ENCODE assay signal across 9 cellular contexts in genomic region chr16:85615014-85615851, GRCh38. TPM values are rescaled to one million over a fixed set of nuclear protein-coding genes. Genes with fewer than 3 reads are reported as not detected.
DNase-seq lines count a peak whose midpoint lies in the region; TF ChIP-seq lines count a peak whose summit lies in the region.
"Had no signal": no experiment of that assay in that cellular context is flagged by ENCODE, and none has a peak within 500 bp of the region (broad histone marks: within the 10 kb centered on the region; RNA-seq: fewer than 3 reads in every experiment).

No MANE protein-coding gene starts in this region.

- intact Hi-C loops in uterus (cut with DNase I; ENCODE audit: low total_unique reads), result loop anchor here (10.0 kb wide), 1 partner anchor 220 kb away; no protein-coding TSS in a partner anchor

- no peak for TF ChIP-seq POLR2A in uterus (IDR thresholded peaks at IDR 0.05)

- H3K4me1 Mint-ChIP-seq in activated naive CD8-positive, alpha-beta T cell (ENCODE audit: low read depth), result peaks cover 37% of the 10 kb centered on the region

- H3K9me3 ChIP-seq in OCI-LY1 (ENCODE audit: low read length) (no peaks in the 10 kb centered on the region), uterus (no peaks in the 10 kb centered on the region)

- H2AFZ ChIP-seq in OCI-LY1 (ENCODE audit: low read length), result no peak overlapping the region

- H3K4me1 ChIP-seq in OCI-LY1 (ENCODE audit: insufficient read depth, low read length, severe bottlenecking) (peaks cover 62% of the 10 kb centered on the region), uterus (peaks cover 4 to 41% of the 10 kb centered on the region in 2 donors)

- TF ChIP-seq CTCF in OCI-LY1 (IDR thresholded peaks at IDR 0.05; ENCODE audit: low read length) (no peak), kidney epithelial cell (IDR thresholded peaks at IDR 0.05; ENCODE audit: insufficient read depth, low read length, poor library complexity, severe bottlenecking) (no peak), uterus (IDR thresholded peaks at IDR 0.05) (no peak)

- no peaks in the 10 kb centered on the region for H3K36me3 Mint-ChIP-seq in activated naive CD8-positive, alpha-beta T cell

- H3K27ac ChIP-seq in OCI-LY1 (ENCODE audit: low read depth, low read length, poor library complexity, severe bottlenecking), result peak overlapping the region; percentile 87
- peak overlapping the region in 1 of 2 donors; percentile 31 for H3K27ac ChIP-seq in uterus
- H3K27ac ChIP-seq: KMS-11 had no signal

- H3K9ac ChIP-seq in OCI-LY1 (ENCODE audit: low read length), result peak overlapping the region; percentile 74

- peaks cover 33% of the 10 kb centered on the region for H3K79me2 ChIP-seq in OCI-LY1 (ENCODE audit: insufficient read depth, low read length)

- no peaks in the 10 kb centered on the region for H3K27me3 Mint-ChIP-seq in activated naive CD8-positive, alpha-beta T cell

- H3K36me3 ChIP-seq in OCI-LY1 (ENCODE audit: insufficient read depth, low read length) (peaks cover 8% of the 10 kb centered on the region; the same call in 1 of the 2 replicates), kidney epithelial cell (ENCODE audit: control insufficient read depth, insufficient read depth, low read length) (no peaks in the 10 kb centered on the region), uterus (no peaks in the 10 kb centered on the region)

- peak overlapping the region; percentile 69 for H3K4me3 ChIP-seq in GM08714 (ENCODE audit: low read length)
- H3K4me3 ChIP-seq in OCI-LY1 (ENCODE audit: low read depth, low read length, poor library complexity, severe bottlenecking), result peak overlapping the region; percentile 75
- H3K4me3 ChIP-seq in kidney epithelial cell (ENCODE audit: low read depth, low read length), result peak overlapping the region; percentile 82
- H3K4me3 ChIP-seq in uterus, result no peak overlapping the region

- H3K27me3 ChIP-seq in OCI-LY1 (ENCODE audit: insufficient read depth, low read length), result no peaks in the 10 kb centered on the region
- H3K27me3 ChIP-seq in kidney epithelial cell (ENCODE audit: control insufficient read depth, insufficient read depth, low read length), result no peaks in the 10 kb centered on the region
- no peaks in the 10 kb centered on the region for H3K27me3 ChIP-seq in uterus

- H3K27ac Mint-ChIP-seq in activated naive CD8-positive, alpha-beta T cell, result peak overlapping the region; percentile 41

- no peaks in the 10 kb centered on the region for H3F3A ChIP-seq in OCI-LY1 (ENCODE audit: insufficient read depth, low read length)

- H3K9me2 ChIP-seq in OCI-LY1 (ENCODE audit: low read depth, low read length), result no peaks in the 10 kb centered on the region

- peak; percentile 39 for DNase-seq in kidney epithelial cell (ENCODE audit: low read depth)
- peak; percentile 57 for DNase-seq in stimulated activated CD8-positive, alpha-beta memory T cell treated with anti-CD3 and anti-CD28 coated beads, Interleukin-12 subunit alpha, Interleukin-12 subunit beta, amount 100 ng/mL, for 1 hour (ENCODE audit: low read depth)
- DNase-seq in kidney glomerular epithelial cell (lab: John Stamatoyannopoulos, UW), result no peak
- no peak for DNase-seq in globus pallidus (ENCODE audit: low spot score)
- DNase-seq in uterus, result no peak

- no peaks in the 10 kb centered on the region for H4K20me1 ChIP-seq in OCI-LY1 (ENCODE audit: insufficient read depth, low read length)

- H3K4me2 ChIP-seq in OCI-LY1 (ENCODE audit: low read length), result peak overlapping the region; percentile 77

- H3K4me3 Mint-ChIP-seq in activated naive CD8-positive, alpha-beta T cell, result peak overlapping the region; percentile 82

- no peaks in the 10 kb centered on the region for H3K9me3 Mint-ChIP-seq in activated naive CD8-positive, alpha-beta T cell (ENCODE audit: low read depth)

RNA-seq across cellular contexts. Expression of gene GSE1, which starts 2.1 kb away (rescaled TPM):
- 25.7 and 30.9 TPM in 2 replicates for total RNA-seq in kidney epithelial cell
- total RNA-seq in uterus, result 100 to 1,000 TPM in 1 of 4 donors, 10 to 100 TPM in 3; 32.6 to 128 (median 73.9) TPM

Comparison
In these comparisons a context has a peak if more than half of its experiments do, and no peak if none do; other contexts are left out.
1. H3K4me3 ChIP-seq: peak in GM08714 (single experiment), OCI-LY1 (single experiment) and kidney epithelial cell (single experiment); none in uterus (0 of 2).
2. DNase-seq: peak in kidney epithelial cell (single experiment) and stimulated activated CD8-positive, alpha-beta memory T cell treated with anti-CD3 and anti-CD28 coated beads, Interleukin-12 subunit alpha, Interleukin-12 subunit beta, amount 100 ng/mL, for 1 hour (single experiment); none in kidney glomerular epithelial cell (single experiment), globus pallidus (single experiment) and uterus (0 of 2).